27 cellular contexts compared by ENCODE assay signal in genomic region chr19:56707821-56708220, GRCh38. TPM values are rescaled to one million over a fixed set of nuclear protein-coding genes. Genes with fewer than 3 reads are reported as not detected.
"Had no signal": no experiment of that assay in that cellular context is flagged by ENCODE, and none has a peak within 500 bp of the region (broad histone marks: within the 10 kb centered on the region; RNA-seq: fewer than 3 reads in every experiment).

No MANE protein-coding gene starts in this region.

- DNase-seq: activated CD4-positive, alpha-beta T cell treated with anti-CD3 and anti-CD28 coated beads for 1 hour; activated CD4-positive, alpha-beta T cell treated with anti-CD3 and anti-CD28 coated beads, Interleukin-2, amount 50 U/mL, for 4 hours; activated CD8-positive, alpha-beta memory T cell treated with anti-CD3 and anti-CD28 coated beads, Interleukin-2, amount 50 U/mL, for 48 hours; activated naive CD4-positive, alpha-beta T cell; activated T-cell treated with anti-CD3 and anti-CD28 coated beads, Interleukin-2, amount 50 U/mL, for 4 hours; adrenal gland; cerebellar nuclear complex; cortex of kidney; left ventricle myocardium superior; mammary epithelial cell; right lobe of liver; stimulated activated CD4-positive, alpha-beta T cell treated with anti-CD3 and anti-CD28 coated beads, Interleukin-15, amount 100 ng/mL, for 24 hours; stomach; T-helper 1 cell; T-helper 9 cell had no signal

- H3K79me2 ChIP-seq: parathyroid adenoma had no signal

- H3K9ac ChIP-seq: parathyroid adenoma had no signal

- H3K36me3 Mint-ChIP-seq: stimulated activated memory B cell treated with anti-CD40 and anti-IgM and Interleukin-4, amounts not matched to agents 10 μg/mL and 1 μg/mL and 100 μg/mL, for 72 hours; type B pancreatic cell had no signal

- H2AFZ ChIP-seq: parathyroid adenoma had no signal

- H3K27me3 Mint-ChIP-seq: activated naive CD8-positive, alpha-beta T cell; stimulated activated memory B cell treated with anti-CD40 and anti-IgM and Interleukin-4, amounts not matched to agents 10 μg/mL and 1 μg/mL and 100 μg/mL, for 72 hours; type B pancreatic cell had no signal

- H3K9me3 ChIP-seq: adrenal gland, neutrophil, right lobe of liver, thoracic aorta, vagina had no signal

- H3K27me3 ChIP-seq: adrenal gland, neutrophil, right lobe of liver, stomach, vagina had no signal

- H3K27ac ChIP-seq: adrenal gland, epithelial cell of prostate, neutrophil, parathyroid adenoma, right lobe of liver, skin epidermis, stomach, thoracic aorta, vagina had no signal

- H3K4me1 Mint-ChIP-seq: nephron; stimulated activated memory B cell treated with anti-CD40 and anti-IgM and Interleukin-4, amounts not matched to agents 10 μg/mL and 1 μg/mL and 100 μg/mL, for 72 hours had no signal

- H3K4me1 ChIP-seq: adrenal gland, parathyroid adenoma, right lobe of liver, stomach, vagina had no signal

- H3K4me3 Mint-ChIP-seq: activated naive CD8-positive, alpha-beta T cell; activated T-cell treated with anti-CD3 and anti-CD28 coated beads, Interleukin-2, amount 50 U/mL, for 4 hours; nephron; stimulated activated memory B cell treated with anti-CD40 and anti-IgM and Interleukin-4, amounts not matched to agents 10 μg/mL and 1 μg/mL and 100 μg/mL, for 72 hours; type B pancreatic cell had no signal

- H3K27ac Mint-ChIP-seq: activated naive CD8-positive, alpha-beta T cell; activated T-helper 2 cell treated with anti-CD3 and anti-CD28 coated beads, Interferon-gamma antibody, Interleukin-2, Interleukin-4, amounts not matched to agents 10 μg/mL and 5 μg/mL and 100 μg/mL, durations not matched to agents 14 hours and 24 hours and 36 hours; nephron; stimulated activated memory B cell treated with anti-CD40 and anti-IgM and Interleukin-4, amounts not matched to agents 10 μg/mL and 1 μg/mL and 100 μg/mL, for 72 hours; type B pancreatic cell had no signal

- ATAC-seq: activated T-cell treated with anti-CD3 and anti-CD28 coated beads, Interleukin-2, amount 50 U/mL, for 4 hours; left ventricle myocardium superior; right lobe of liver; stimulated activated memory B cell treated with anti-CD40 and anti-IgM and Interleukin-4, amounts not matched to agents 10 μg/mL and 1 μg/mL and 100 μg/mL, for 72 hours had no signal

RNA-seq across cellular contexts. Expression of gene ZNF835, which starts 36.3 kb away (rescaled TPM):
- total RNA-seq: myocyte had no signal
